8 cellular contexts compared by ENCODE assay signal in genomic region chr17:16521070-16521727, GRCh38. TPM values are rescaled to one million over a fixed set of nuclear protein-coding genes. Genes with fewer than 3 reads are reported as not detected.
DNase-seq lines count a peak whose midpoint lies in the region; ATAC-seq, FAIRE-seq and TF ChIP-seq lines count a peak whose summit lies in the region.

No MANE protein-coding gene starts in this region.

- H3K27ac ChIP-seq in Karpas-422 (ENCODE audit: low read length) (no peak overlapping the region), neural progenitor cell (no peak overlapping the region), testis (no peak overlapping the region)

- H3K9me3 ChIP-seq in Karpas-422 (ENCODE audit: low read length) (no peaks in the 10 kb centered on the region), neural progenitor cell (ENCODE audit: low read depth) (no peaks in the 10 kb centered on the region), testis (no peaks in the 10 kb centered on the region)

- intact Hi-C loops in testis (cut with DNase I; ENCODE audit: low total_unique reads) = loop anchor here (5.0 kb wide), 1 partner anchor 64 kb away; no protein-coding TSS in a partner anchor

- FAIRE-seq in RCC 7860 (lab: Jason Lieb, UNC) = peak; percentile 76

- no peak overlapping the region for H3K9ac ChIP-seq in Karpas-422 (ENCODE audit: low read length)
- no peak overlapping the region for H3K9ac ChIP-seq in neural progenitor cell

- H3K36me3 ChIP-seq in Karpas-422 (ENCODE audit: insufficient read depth, low read length) = no peaks in the 10 kb centered on the region
- H3K36me3 ChIP-seq in neural progenitor cell = no peaks in the 10 kb centered on the region
- no peaks in the 10 kb centered on the region for H3K36me3 ChIP-seq in testis (ENCODE audit: low read depth, missing control alignments)

- no peak overlapping the region for H3K4me3 Mint-ChIP-seq in activated T-cell treated with anti-CD3 and anti-CD28 coated beads, Interleukin-2, amount 50 U/mL, for 4 hours
- no peak overlapping the region for H3K4me3 Mint-ChIP-seq in neural progenitor cell

- H3K27me3 Mint-ChIP-seq in activated T-cell treated with anti-CD3 and anti-CD28 coated beads, Interleukin-2, amount 50 U/mL, for 4 hours (ENCODE audit: low read depth) = peaks cover 28% of the 10 kb centered on the region
- peaks cover 2% of the 10 kb centered on the region for H3K27me3 Mint-ChIP-seq in neural progenitor cell (ENCODE audit: insufficient read depth, low read depth)

- H3F3A ChIP-seq in neural progenitor cell (ENCODE audit: low read depth) = no peaks in the 10 kb centered on the region

- WGBS in testis, 2 donors = 48 to 55% methylated on average over 7 of the region's 7 CpGs

- peak; percentile 81 for ATAC-seq in GM18870 (IDR thresholded peaks at IDR 0.05; ENCODE audit: unreplicated experiment)
- peak; percentile 90 to 95 for ATAC-seq in activated T-cell treated with anti-CD3 and anti-CD28 coated beads, Interleukin-2, amount 50 U/mL, for 4 hours

- H3K27ac Mint-ChIP-seq in neural progenitor cell = peak overlapping the region; percentile 86

- H3K4me2 ChIP-seq in Karpas-422 (ENCODE audit: low read depth, low read length, poor library complexity, severe bottlenecking) (no peak overlapping the region), neural progenitor cell (no peak overlapping the region)

- no peaks in the 10 kb centered on the region for H4K20me1 ChIP-seq in Karpas-422 (ENCODE audit: insufficient read depth, low read depth, low read length)
- H4K20me1 ChIP-seq in neural progenitor cell (ENCODE audit: low read depth) = no peaks in the 10 kb centered on the region

- H3K27me3 ChIP-seq in Karpas-422 (ENCODE audit: low read length) (no peaks in the 10 kb centered on the region), neural progenitor cell (peaks cover 10% of the 10 kb centered on the region), testis (no peaks in the 10 kb centered on the region)

- peaks cover 3% of the 10 kb centered on the region for H3K4me1 Mint-ChIP-seq in activated T-cell treated with anti-CD3 and anti-CD28 coated beads, Interleukin-2, amount 50 U/mL, for 4 hours (ENCODE audit: low read depth)
- H3K4me1 Mint-ChIP-seq in neural progenitor cell = peaks cover 18% of the 10 kb centered on the region

- no peaks in the 10 kb centered on the region for H3K9me2 ChIP-seq in Karpas-422 (replicated peaks; ENCODE audit: insufficient read depth, low read length)

- H2AFZ ChIP-seq in Karpas-422 (ENCODE audit: low read length) (peak overlapping the region; percentile 83), neural progenitor cell (replicated peaks) (peak overlapping the region; percentile 97)

- no peaks in the 10 kb centered on the region for H3K36me3 Mint-ChIP-seq in activated T-cell treated with anti-CD3 and anti-CD28 coated beads, Interleukin-2, amount 50 U/mL, for 4 hours (ENCODE audit: insufficient read depth)
- no peaks in the 10 kb centered on the region for H3K36me3 Mint-ChIP-seq in neural progenitor cell

- no peaks in the 10 kb centered on the region for H3K9me3 Mint-ChIP-seq in activated T-cell treated with anti-CD3 and anti-CD28 coated beads, Interleukin-2, amount 50 U/mL, for 4 hours
- H3K9me3 Mint-ChIP-seq in neural progenitor cell = no peaks in the 10 kb centered on the region

- TF ChIP-seq CTCF in fibroblast of mammary gland (conservative IDR thresholded peaks at IDR 0.05; ENCODE audit: control insufficient read depth, insufficient read depth, low read depth, low read length) (peak; percentile 94), neural progenitor cell (IDR thresholded peaks at IDR 0.05) (peak; percentile 91), testis (IDR thresholded peaks at IDR 0.05) (peak; percentile 84 to 88 (median 87))

- DNase-seq in AG08396 (ENCODE audit: low spot score) (peak; percentile 84), Karpas-422 (peak; percentile 91), RCC 7860 (ENCODE audit: low spot score) (peak; percentile 73), fibroblast of mammary gland (ENCODE audit: low read depth) (peak; percentile 92), neural progenitor cell (ENCODE audit: low spot score) (peak; percentile 88), testis (peak; percentile 80)
- peak; percentile 55 for DNase-seq in activated T-cell treated with anti-CD3 and anti-CD28 coated beads, Interleukin-2, amount 50 U/mL, for 4 hours

- TF ChIP-seq POLR2A in testis (IDR thresholded peaks at IDR 0.05) = no peak

- H3K4me3 ChIP-seq in Karpas-422 (ENCODE audit: low read length) (no peak overlapping the region), fibroblast of mammary gland (ENCODE audit: control insufficient read depth, low read depth, low read length) (no peak overlapping the region), neural progenitor cell (no peak overlapping the region), testis (no peak overlapping the region)

- H3K4me1 ChIP-seq in Karpas-422 (ENCODE audit: low read length) (no peaks in the 10 kb centered on the region; the same call in 1 of the 2 replicates), neural progenitor cell (no peaks in the 10 kb centered on the region), testis (peaks cover 2% of the 10 kb centered on the region)

- H3K79me2 ChIP-seq in Karpas-422 (ENCODE audit: low read length) (no peaks in the 10 kb centered on the region), neural progenitor cell (ENCODE audit: low read depth) (no peaks in the 10 kb centered on the region)

RNA-seq across cellular contexts. Expression of gene LRRC75A, which starts 29.2 kb away (rescaled TPM):
- 2.4 and 5.2 TPM in 2 replicates for total RNA-seq in Karpas-422 (2014; rRNA removed; shearing (Covaris generic); ENCODE audit: low replicate concordance)
- under 1 TPM; 0.84 to 0.96 (median 0.87) TPM for total RNA-seq in activated T-cell treated with anti-CD3 and anti-CD28 coated beads, Interleukin-2, amount 50 U/mL, for 4 hours
- total RNA-seq in neural progenitor cell (ENCODE audit: low replicate concordance) (4.0 and 7.2 TPM in 2 replicates), testis (10 to 100 TPM; 44.5 to 47.9 TPM)
- polyA plus RNA-seq in testis (ENCODE audit: insufficient read depth, low read depth, low replicate concordance) = 39.1 TPM

RNA-seq across cellular contexts. Expression of gene ZNF287, which starts 47.8 kb away (rescaled TPM):
- total RNA-seq in Karpas-422 (2014; rRNA removed; shearing (Covaris generic); ENCODE audit: low replicate concordance) = 0.40 and 0.41 TPM in 2 replicates
- total RNA-seq in activated T-cell treated with anti-CD3 and anti-CD28 coated beads, Interleukin-2, amount 50 U/mL, for 4 hours = 10 to 100 TPM in 2 of 3 donors, 1 to 10 TPM in 1; 7.9 to 11.1 (median 10.5) TPM
- total RNA-seq in neural progenitor cell (ENCODE audit: low replicate concordance) (8.7 and 14.5 TPM in 2 replicates), testis (10 to 100 TPM in 1 of 2 donors, 1 to 10 TPM in 1; 8.5 to 12.1 TPM)
- polyA plus RNA-seq in testis (ENCODE audit: insufficient read depth, low read depth, low replicate concordance) = 3.7 TPM
